In the genomic region with DNA sequence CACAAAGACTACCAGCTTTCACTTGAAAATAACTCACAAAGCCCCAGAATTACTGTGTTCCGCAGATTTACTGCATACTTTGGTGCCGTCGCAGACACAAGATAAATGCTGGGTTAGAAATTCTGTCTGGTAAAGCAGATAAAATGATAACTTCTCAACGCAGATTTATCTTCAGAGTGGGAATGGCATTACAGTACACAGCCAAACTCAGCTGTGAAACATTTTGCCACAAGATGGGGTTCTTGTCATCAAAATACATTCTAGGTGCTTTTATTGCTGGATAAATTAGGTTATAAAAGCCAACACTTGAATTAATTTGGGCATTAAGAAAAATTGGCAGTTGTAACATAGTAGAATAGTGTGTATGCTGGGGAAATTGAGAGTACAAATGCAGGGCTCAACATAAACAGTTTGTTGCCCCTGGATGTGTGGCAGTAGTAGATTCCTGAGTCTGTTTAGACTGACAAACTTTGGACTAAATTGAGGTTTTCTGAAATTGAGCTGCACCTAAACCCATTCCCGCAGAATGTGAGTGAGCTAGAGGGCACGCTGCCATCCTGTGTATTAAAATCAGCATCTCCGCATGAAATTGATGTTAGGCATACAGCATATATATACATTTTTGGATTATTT, we compare ENCODE assay signal across 12 cellular contexts.
DNase-seq lines count a peak whose midpoint lies in the region; ATAC-seq and TF ChIP-seq lines count a peak whose summit lies in the region.
"Had no signal": no experiment of that assay in that cellular context is flagged by ENCODE, and none has a peak within 500 bp of the region (broad histone marks: within the 10 kb centered on the region; RNA-seq: fewer than 3 reads in every experiment).

No MANE protein-coding gene starts in this region.

- TF ChIP-seq CTCF in cardiac muscle cell (IDR thresholded peaks at IDR 0.05; ENCODE audit: low read depth, low read length) (peak; percentile 58), cardiac fibroblast (IDR thresholded peaks at IDR 0.05; ENCODE audit: low read depth, low read length) (peak; percentile 44), left lung (IDR thresholded peaks at IDR 0.05) (peak; percentile 22 to 26)

- peak in 1 of 2 donors; percentile 63 for DNase-seq in cardiac muscle cell (ENCODE audit: low read depth in 1 of 2, low spot score in 1 of 2)
- no peak for DNase-seq in Right ventricle myocardium inferior (ENCODE audit: missing footprints)
- DNase-seq in cardiac fibroblast (ENCODE audit: low read depth in 2 of 2): peak; percentile 55 to 68
- no peak for DNase-seq in left lung
- DNase-seq in stimulated activated naive CD4-positive, alpha-beta T cell treated with Interleukin-2 at 50 U/mL for 16 hours (lab: John Stamatoyannopoulos, UW): no peak
- DNase-seq in NCI-H748 treated with DMSO at 0.1 percent for 48 hours (lab: John Stamatoyannopoulos, UW): no peak
- DNase-seq in NCI-H187 (lab: John Stamatoyannopoulos, UW): no peak
- DNase-seq: activated T-cell treated with anti-CD3 and anti-CD28 coated beads, Interleukin-2, amount 50 U/mL, for 1 hour; NCI-H1105 had no signal

- H3K9me3 ChIP-seq in cardiac muscle cell (ENCODE audit: low read depth) (no peaks in the 10 kb centered on the region), left lung (no peaks in the 10 kb centered on the region)

- no peaks in the 10 kb centered on the region for H3K27me3 ChIP-seq in cardiac muscle cell
- no peaks in the 10 kb centered on the region for H3K27me3 ChIP-seq in left lung

- H3K4me1 ChIP-seq in cardiac muscle cell (ENCODE audit: low read depth) (no peaks in the 10 kb centered on the region), left lung (no peaks in the 10 kb centered on the region)

- ATAC-seq in Right ventricle myocardium inferior (no peak), left lung (peak; percentile 43), GM19452 (IDR thresholded peaks at IDR 0.05; ENCODE audit: unreplicated experiment) (no peak)

- H3K4me3 ChIP-seq in cardiac muscle cell: no peak overlapping the region
- H3K4me3 ChIP-seq in cardiac fibroblast (replicated peaks in 1 of 2; ENCODE audit: low read depth in 2 of 2, low read length in 2 of 2): no peak overlapping the region
- no peak overlapping the region for H3K4me3 ChIP-seq in left lung

- no peak overlapping the region for H3K27ac ChIP-seq in cardiac muscle cell
- H3K27ac ChIP-seq in left lung: no peak overlapping the region
- H3K27ac ChIP-seq: C4-2B, RWPE1 had no signal

- H3K36me3 ChIP-seq in cardiac muscle cell: peaks cover 15% of the 10 kb centered on the region
- peaks cover 0 to 47% of the 10 kb centered on the region in 2 donors for H3K36me3 ChIP-seq in left lung

- intact Hi-C loops in Right ventricle myocardium inferior (cut with DNase I): loop anchor here (2.0 to 5.0 kb wide), 2 partner anchors 475 to 604 kb away; no protein-coding TSS in a partner anchor
- intact Hi-C loops in left lung (cut with DNase I): loop anchor here in 1 of 2 donors (10.0 kb wide), 1 partner anchor 467 kb away; no protein-coding TSS in a partner anchor

Comparison
In these comparisons a context has a peak if more than half of its experiments do, and no peak if none do; other contexts are left out.
1. DNase-seq: peak in cardiac fibroblast (2 of 2); none in Right ventricle myocardium inferior (single experiment), left lung (0 of 2), stimulated activated naive CD4-positive, alpha-beta T cell treated with Interleukin-2 at 50 U/mL for 16 hours (single experiment), NCI-H748 treated with DMSO at 0.1 percent for 48 hours (single experiment) and NCI-H187 (0 of 2).
2. Peak in every context shown above with its lines, with median percentiles within 50 percentile points of each other: CTCF ChIP-seq.